Comparison of ENCODE assay signal across 17 cellular contexts in genomic region chr5:124445220-124445619, GRCh38.
"Had no signal": no experiment of that assay in that cellular context is flagged by ENCODE, and none has a peak within 500 bp of the region (broad histone marks: within the 10 kb centered on the region; RNA-seq: fewer than 3 reads in every experiment).

No MANE protein-coding gene starts in this region.

- H3K27ac ChIP-seq: epithelial cell of prostate, neural progenitor cell, parathyroid adenoma, right lobe of liver, thyroid gland had no signal

- H3K4me3 ChIP-seq: gastrocnemius medialis, lung, neural progenitor cell, right lobe of liver, thyroid gland had no signal

- H3K4me2 ChIP-seq: neural progenitor cell had no signal

- H3K36me3 ChIP-seq: gastrocnemius medialis, neural progenitor cell, right lobe of liver, thyroid gland had no signal

- H3K27me3 ChIP-seq: gastrocnemius medialis, neural progenitor cell, right lobe of liver, thyroid gland had no signal

- H3K9ac ChIP-seq: neural progenitor cell, parathyroid adenoma had no signal

- H3K79me2 ChIP-seq: parathyroid adenoma had no signal

- H2AFZ ChIP-seq: neural progenitor cell, parathyroid adenoma had no signal

- H3K9me3 ChIP-seq: gastrocnemius medialis, right lobe of liver, thyroid gland had no signal

- H3K4me1 ChIP-seq: parathyroid adenoma, right lobe of liver, thyroid gland had no signal

- DNase-seq: effector CD8-positive, alpha-beta T cell; endodermal cell; foreskin fibroblast; gastrocnemius medialis; head of caudate nucleus; natural killer cell; right lobe of liver; small intestine; stimulated activated CD4-positive, alpha-beta T cell treated with anti-CD3 and anti-CD28 coated beads, Interleukin-15, amount 100 ng/mL, for 24 hours; stimulated activated CD4-positive, alpha-beta T cell treated with anti-CD3 and anti-CD28 coated beads, Interleukin-2, amount 100 ng/mL, for 48 hours; stimulated activated naive CD4-positive, alpha-beta T cell; stimulated activated naive CD8-positive, alpha-beta T cell treated with anti-CD3 and anti-CD28 coated beads, Interleukin-15, amount 100 ng/mL, for 72 hours; thyroid gland had no signal
